31 cellular contexts compared by ENCODE assay signal in the genomic region with DNA sequence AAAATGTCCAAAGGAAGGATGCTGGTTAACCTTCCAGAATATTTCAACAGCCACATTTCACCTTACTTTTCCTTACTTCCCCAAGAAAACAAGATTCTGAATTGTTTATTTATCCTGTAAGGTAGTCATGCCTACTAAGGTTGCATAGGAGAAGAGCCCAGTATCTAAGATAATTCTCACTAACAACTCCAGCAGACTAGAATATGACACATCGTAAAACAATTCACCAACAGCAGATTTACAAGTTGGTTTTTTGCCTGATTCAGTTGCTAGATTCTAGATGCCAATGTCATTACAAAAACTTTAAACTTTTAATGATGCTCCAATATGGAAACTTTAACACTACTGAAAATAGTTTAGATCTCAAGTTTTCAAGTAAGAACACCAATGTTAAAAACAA.
DNase-seq lines count a peak whose midpoint lies in the region; ATAC-seq and TF ChIP-seq lines count a peak whose summit lies in the region.
"Had no signal": no experiment of that assay in that cellular context is flagged by ENCODE, and none has a peak within 500 bp of the region (broad histone marks: within the 10 kb centered on the region; RNA-seq: fewer than 3 reads in every experiment).

No MANE protein-coding gene starts in this region.

- CTCF ChIA-PET in SK-N-SH (lab: Yijun Ruan, JAX), result no interaction called here

- no peak overlapping the region for H3K27ac Mint-ChIP-seq in CD14-positive monocyte
- H3K27ac Mint-ChIP-seq: activated CD4-positive, alpha-beta T cell treated with anti-CD3 and anti-CD28 coated beads, Interleukin-2, amount 10 ng/mL, durations not matched to agents 7 days and 5 days; activated CD8-positive, alpha-beta memory T cell treated with anti-CD3 and anti-CD28 coated beads, Interleukin-2, amount 10 ng/mL, durations not matched to agents 7 days and 5 days; activated naive CD4-positive, alpha-beta T cell treated with anti-CD3 and anti-CD28 coated beads, Interleukin-2, amount 10 ng/mL, durations not matched to agents 7 days and 5 days; activated T-helper 1 cell treated with anti-CD3 and anti-CD28 coated beads, Interleukin-12 subunit alpha, Interleukin-12 subunit beta, Interleukin-2, Interleukin-4 antibody, amounts not matched to agents 30 ng/mL and 10 ng/mL and 1 ng/mL, durations not matched to agents 14 hours and 24 hours and 36 hours; immature natural killer cell; natural killer cell; T-helper 1 cell treated with Interleukin-12 subunit alpha and Interleukin-12 subunit beta and Interleukin-4 antibody, amounts not matched to agents 30 μg/mL and 1 μg/mL, for 36 hours; type B pancreatic cell had no signal

- in situ Hi-C loops in GM23248 (cut with MboI), result no loop called here
- in situ Hi-C loops in ACHN (cut with HindIII; ENCODE audit: low pct_ligation_motif_present, low pct_unique_long_range_greater_than_20kb, low sequenced_read_pairs), result no loop called here

- H3K36me3 ChIP-seq in GM23248 (ENCODE audit: low read depth), result no peaks in the 10 kb centered on the region
- no peaks in the 10 kb centered on the region for H3K36me3 ChIP-seq in SK-N-SH (replicated peaks in 1 of 2; ENCODE audit: control insufficient read depth in 1 of 2, insufficient read depth in 2 of 2, low read length in 1 of 2)
- H3K36me3 ChIP-seq: gastrocnemius medialis, left ventricle myocardium inferior had no signal

- intact Hi-C loops in CD14-positive monocyte (cut with micrococcal nuclease), result no loop called here

- WGBS in GM23248 (ENCODE audit: low coverage in 1 of 2, low lambda C conversion rate in 2 of 2, missing lambda C conversion rate in 2 of 2), 2 experiments, result 0% methylated on average over 1 of the region's 1 CpG
- WGBS in SK-N-SH (ENCODE audit: low lambda C conversion rate), result 55% methylated on average over 1 of the region's 1 CpG

- no peak for TF ChIP-seq EP300 in SK-N-SH (IDR thresholded peaks at IDR 0.05; ENCODE audit: borderline replicate concordance in 1 of 2, low read depth in 1 of 2, low read length in 1 of 2)

- no peaks in the 10 kb centered on the region for H3K79me2 ChIP-seq in GM23248 (ENCODE audit: insufficient read depth)
- H3K79me2 ChIP-seq in SK-N-SH (ENCODE audit: insufficient read depth), result no peaks in the 10 kb centered on the region

- DNase-seq in AG08396 (ENCODE audit: low spot score) (peak; percentile 3), GM23248 (peak; percentile 76), SK-N-SH (no peak), fibroblast of mammary gland (ENCODE audit: low read depth) (peak; percentile 18), NCI-H748 (lab: John Stamatoyannopoulos, UW; ENCODE audit: unreplicated experiment) (no peak), CD14-positive monocyte (ENCODE audit: low spot score) (no peak), ACHN (no peak)
- DNase-seq: activated CD4-positive, alpha-beta T cell treated with anti-CD3 and anti-CD28 coated beads, Interleukin-2, amount 10 ng/mL, durations not matched to agents 7 days and 5 days; activated CD8-positive, alpha-beta memory T cell treated with anti-CD3 and anti-CD28 coated beads, Interleukin-2, amount 10 ng/mL, durations not matched to agents 7 days and 5 days; activated naive CD4-positive, alpha-beta T cell treated with anti-CD3 and anti-CD28 coated beads, Interleukin-2, amount 10 ng/mL, durations not matched to agents 7 days and 5 days; aorta; gastrocnemius medialis; hippocampal formation; immature natural killer cell; Kasumi-1; left ventricle myocardium inferior; midbrain; natural killer cell; NCI-H1048; NCI-H1694 treated with DMSO at 0.1 percent for 48 hours; NCI-H526 treated with DMSO at 0.1 percent for 48 hours; RPMI8226; small intestine; stimulated activated CD4-positive, alpha-beta T cell treated with anti-CD3 and anti-CD28 coated beads, Interleukin-1b, Interleukin-23, amount 100 ng/mL, for 48 hours had no signal

- no peaks in the 10 kb centered on the region for H3K36me3 Mint-ChIP-seq in CD14-positive monocyte
- H3K36me3 Mint-ChIP-seq: activated CD8-positive, alpha-beta memory T cell treated with anti-CD3 and anti-CD28 coated beads, Interleukin-2, amount 10 ng/mL, durations not matched to agents 7 days and 5 days; activated naive CD4-positive, alpha-beta T cell treated with anti-CD3 and anti-CD28 coated beads, Interleukin-2, amount 10 ng/mL, durations not matched to agents 7 days and 5 days; immature natural killer cell; natural killer cell; type B pancreatic cell had no signal

- ATAC-seq in HG03354 (IDR thresholded peaks at IDR 0.05; ENCODE audit: poor library complexity, severe bottlenecking, unreplicated experiment), result no peak
- ATAC-seq: A549; activated CD8-positive, alpha-beta memory T cell treated with anti-CD3 and anti-CD28 coated beads, Interleukin-2, amount 10 ng/mL, durations not matched to agents 7 days and 5 days; gastrocnemius medialis; natural killer cell had no signal

- H3K27me3 ChIP-seq in GM23248 (replicated peaks; ENCODE audit: insufficient read depth), result no peaks in the 10 kb centered on the region
- no peaks in the 10 kb centered on the region for H3K27me3 ChIP-seq in SK-N-SH (ENCODE audit: insufficient read depth)

- H3K9me3 Mint-ChIP-seq in CD14-positive monocyte, result peaks cover 0 to 8% (median 3%) of the 10 kb centered on the region in 7 donors
- H3K9me3 Mint-ChIP-seq: activated naive CD4-positive, alpha-beta T cell treated with anti-CD3 and anti-CD28 coated beads, Interleukin-2, amount 10 ng/mL, durations not matched to agents 7 days and 5 days; activated T-helper 1 cell treated with anti-CD3 and anti-CD28 coated beads, Interleukin-12 subunit alpha, Interleukin-12 subunit beta, Interleukin-2, Interleukin-4 antibody, amounts not matched to agents 30 ng/mL and 10 ng/mL and 1 ng/mL, durations not matched to agents 14 hours and 24 hours and 36 hours; T-helper 1 cell treated with Interleukin-12 subunit alpha and Interleukin-12 subunit beta and Interleukin-4 antibody, amounts not matched to agents 30 μg/mL and 1 μg/mL, for 36 hours; type B pancreatic cell had no signal

- no peaks in the 10 kb centered on the region for H3K4me1 Mint-ChIP-seq in CD14-positive monocyte
- H3K4me1 Mint-ChIP-seq: activated CD4-positive, alpha-beta T cell treated with anti-CD3 and anti-CD28 coated beads, Interleukin-2, amount 10 ng/mL, durations not matched to agents 7 days and 5 days; activated CD8-positive, alpha-beta memory T cell treated with anti-CD3 and anti-CD28 coated beads, Interleukin-2, amount 10 ng/mL, durations not matched to agents 7 days and 5 days; activated naive CD4-positive, alpha-beta T cell treated with anti-CD3 and anti-CD28 coated beads, Interleukin-2, amount 10 ng/mL, durations not matched to agents 7 days and 5 days; immature natural killer cell; natural killer cell had no signal

- H3K9me2 ChIP-seq in GM23248 (ENCODE audit: insufficient read depth), result no peaks in the 10 kb centered on the region
- no peaks in the 10 kb centered on the region for H3K9me2 ChIP-seq in SK-N-SH

- POLR2A ChIA-PET in SK-N-SH (lab: Yijun Ruan, JAX), result no interaction called here

- H3K9me3 ChIP-seq in GM23248 (ENCODE audit: low read depth) (no peaks in the 10 kb centered on the region), SK-N-SH (no peaks in the 10 kb centered on the region)
- H3K9me3 ChIP-seq: A549 had no signal

- H3F3A ChIP-seq in GM23248 (ENCODE audit: insufficient read depth), result 0 out of 2 replicates have a peak, but pooled peaks cover 4% of the 10 kb centered on the region
- H3F3A ChIP-seq in SK-N-SH (replicated peaks; ENCODE audit: insufficient read depth), result no peaks in the 10 kb centered on the region

- H4K20me1 ChIP-seq in GM23248 (ENCODE audit: insufficient read depth), result no peaks in the 10 kb centered on the region
- no peaks in the 10 kb centered on the region for H4K20me1 ChIP-seq in SK-N-SH (ENCODE audit: insufficient read depth)

- peaks cover 0 to 4% (median 0%) of the 10 kb centered on the region in 3 donors for H3K27me3 Mint-ChIP-seq in CD14-positive monocyte (ENCODE audit: low read depth in 3 of 3)
- H3K27me3 Mint-ChIP-seq: activated CD4-positive, alpha-beta T cell treated with anti-CD3 and anti-CD28 coated beads, Interleukin-2, amount 10 ng/mL, durations not matched to agents 7 days and 5 days; activated CD8-positive, alpha-beta memory T cell treated with anti-CD3 and anti-CD28 coated beads, Interleukin-2, amount 10 ng/mL, durations not matched to agents 7 days and 5 days; activated naive CD4-positive, alpha-beta T cell treated with anti-CD3 and anti-CD28 coated beads, Interleukin-2, amount 10 ng/mL, durations not matched to agents 7 days and 5 days; type B pancreatic cell had no signal

- peak overlapping the region; percentile 69 for H3K27ac ChIP-seq in GM23248
- H3K27ac ChIP-seq in SK-N-SH (ENCODE audit: low read depth in 2 of 2, low read length in 1 of 2), result no peak overlapping the region
- H3K27ac ChIP-seq: A549, C4-2B, epithelial cell of prostate, gastrocnemius medialis, left ventricle myocardium inferior had no signal

- H3K9ac ChIP-seq in GM23248 (peak overlapping the region; percentile 47; the same call in 1 of the 2 replicates), SK-N-SH (no peak overlapping the region)

- TF ChIP-seq RAD21 in SK-N-SH (IDR thresholded peaks at IDR 0.05; ENCODE audit: low read length), result no peak

- peak overlapping the region; percentile 70 for H3K4me2 ChIP-seq in GM23248 (ENCODE audit: unreplicated experiment)
- no peak overlapping the region for H3K4me2 ChIP-seq in SK-N-SH
- H3K4me2 ChIP-seq: A549 had no signal

- H3K4me3 Mint-ChIP-seq in CD14-positive monocyte, result no peak overlapping the region
- H3K4me3 Mint-ChIP-seq: activated CD4-positive, alpha-beta T cell treated with anti-CD3 and anti-CD28 coated beads, Interleukin-2, amount 10 ng/mL, durations not matched to agents 7 days and 5 days; activated CD8-positive, alpha-beta memory T cell treated with anti-CD3 and anti-CD28 coated beads, Interleukin-2, amount 10 ng/mL, durations not matched to agents 7 days and 5 days; activated naive CD4-positive, alpha-beta T cell treated with anti-CD3 and anti-CD28 coated beads, Interleukin-2, amount 10 ng/mL, durations not matched to agents 7 days and 5 days; activated T-helper 1 cell treated with anti-CD3 and anti-CD28 coated beads, Interleukin-12 subunit alpha, Interleukin-12 subunit beta, Interleukin-2, Interleukin-4 antibody, amounts not matched to agents 30 ng/mL and 10 ng/mL and 1 ng/mL, durations not matched to agents 14 hours and 24 hours and 36 hours; immature natural killer cell; natural killer cell; T-helper 1 cell treated with Interleukin-12 subunit alpha and Interleukin-12 subunit beta and Interleukin-4 antibody, amounts not matched to agents 30 μg/mL and 1 μg/mL, for 36 hours; type B pancreatic cell had no signal

- H3K4me3 ChIP-seq in GM23248 (peak overlapping the region; percentile 34; the same call in 1 of the 2 replicates), SK-N-SH (ENCODE audit: low read depth in 2 of 2, low read length in 1 of 2) (no peak overlapping the region), fibroblast of mammary gland (ENCODE audit: control insufficient read depth, low read depth, low read length) (no peak overlapping the region)
- H3K4me3 ChIP-seq: A549, gastrocnemius medialis, left ventricle myocardium inferior had no signal

- H3K4me1 ChIP-seq in GM23248 (ENCODE audit: insufficient read depth), result peaks cover 20% of the 10 kb centered on the region
- no peaks in the 10 kb centered on the region for H3K4me1 ChIP-seq in SK-N-SH (ENCODE audit: control insufficient read depth in 1 of 2, insufficient read depth in 2 of 2, low read depth in 1 of 2, low read length in 1 of 2)
- H3K4me1 ChIP-seq: A549, gastrocnemius medialis, left ventricle myocardium inferior had no signal

- TF ChIP-seq CTCF in SK-N-SH (IDR thresholded peaks at IDR 0.05) (no peak), fibroblast of mammary gland (conservative IDR thresholded peaks at IDR 0.05; ENCODE audit: control insufficient read depth, insufficient read depth, low read depth, low read length) (no peak), CD14-positive monocyte (IDR thresholded peaks at IDR 0.05) (no peak)

- H2AFZ ChIP-seq in GM23248 (peak overlapping the region; percentile 62; the same call in 1 of the 2 replicates), SK-N-SH (ENCODE audit: low read depth) (no peak overlapping the region)

Comparison
In these comparisons a context has a peak if more than half of its experiments do, and no peak if none do; other contexts are left out.
1. DNase-seq: peak in AG08396 (single experiment), GM23248 (single experiment) and fibroblast of mammary gland (single experiment); none in SK-N-SH (single experiment), NCI-H748 (single experiment), CD14-positive monocyte (single experiment) and ACHN (single experiment).